10 cellular contexts compared by ENCODE assay signal in genomic region chr2:113283704-113284284, GRCh38. TPM values are rescaled to one million over a fixed set of nuclear protein-coding genes. Genes with fewer than 3 reads are reported as not detected.
DNase-seq lines count a peak whose midpoint lies in the region; ATAC-seq and TF ChIP-seq lines count a peak whose summit lies in the region.
"Had no signal": no experiment of that assay in that cellular context is flagged by ENCODE, and none has a peak within 500 bp of the region (broad histone marks: within the 10 kb centered on the region; RNA-seq: fewer than 3 reads in every experiment).

No MANE protein-coding gene starts in this region.

- CTCF ChIA-PET in activated CD8-positive, alpha-beta T cell treated with anti-CD3 and anti-CD28 coated beads for 36 hours (lab: Charles Lee): interaction anchor here (0.6 kb wide), 1 partner anchor 34 kb away, joined by 3 read pairs; no protein-coding TSS in a partner anchor

- no peak for TF ChIP-seq CTCF in activated CD8-positive, alpha-beta T cell treated with anti-CD3 and anti-CD28 coated beads for 36 hours (IDR thresholded peaks at IDR 0.05)
- TF ChIP-seq CTCF in BE2C (IDR thresholded peaks at IDR 0.05; ENCODE audit: low read depth, low read length): no peak

- H3K27me3 Mint-ChIP-seq in activated CD8-positive, alpha-beta T cell treated with anti-CD3 and anti-CD28 coated beads for 36 hours: peaks cover 2% of the 10 kb centered on the region

- H3K36me3 Mint-ChIP-seq in activated CD8-positive, alpha-beta T cell treated with anti-CD3 and anti-CD28 coated beads for 36 hours (ENCODE audit: low read depth): no peaks in the 10 kb centered on the region

- H3K9ac ChIP-seq in skeletal muscle satellite cell (ENCODE audit: low read depth, low read length): peak overlapping the region; percentile 82

- peaks cover 43% of the 10 kb centered on the region for H3K4me1 ChIP-seq in skeletal muscle satellite cell (ENCODE audit: control insufficient read depth, insufficient read depth, low read length)
- no peaks in the 10 kb centered on the region for H3K4me1 ChIP-seq in BE2C

- no peak for ATAC-seq in activated CD8-positive, alpha-beta T cell treated with anti-CD3 and anti-CD28 coated beads for 36 hours
- ATAC-seq in GM18520 (IDR thresholded peaks at IDR 0.05; ENCODE audit: unreplicated experiment): no peak

- no peaks in the 10 kb centered on the region for H3K9me3 ChIP-seq in skeletal muscle satellite cell (replicated peaks; ENCODE audit: low read length)
- H3K9me3 ChIP-seq in BE2C: no peaks in the 10 kb centered on the region

- intact Hi-C loops in activated CD8-positive, alpha-beta T cell treated with anti-CD3 and anti-CD28 coated beads for 36 hours (cut with micrococcal nuclease): no loop called here

- peak; percentile 93 for DNase-seq in H4 (ENCODE audit: low spot score)
- DNase-seq in amniotic epithelial cell (ENCODE audit: low read depth): peak; percentile 94
- peak; percentile 74 for DNase-seq in hepatic stellate cell (ENCODE audit: low spot score)
- DNase-seq in stimulated activated CD4-positive, alpha-beta T cell treated with anti-CD3 and anti-CD28 coated beads, Interleukin-4, amount 100 ng/mL, for 4 hours: no peak
- no peak for DNase-seq in activated CD8-positive, alpha-beta T cell treated with anti-CD3 and anti-CD28 coated beads for 36 hours
- DNase-seq in BE2C: no peak
- DNase-seq: NCI-H1092 treated with DMSO at 0.1 percent for 48 hours had no signal

- peak overlapping the region; percentile 59 for H3K4me2 ChIP-seq in skeletal muscle satellite cell (ENCODE audit: low read length)

- H3K4me3 ChIP-seq in skeletal muscle satellite cell (ENCODE audit: low read length) (peak overlapping the region; percentile 35), BE2C (ENCODE audit: low read depth, low read length) (no peak overlapping the region)

- H3K36me3 ChIP-seq in skeletal muscle satellite cell (ENCODE audit: insufficient read depth, low read length) (no peaks in the 10 kb centered on the region), BE2C (no peaks in the 10 kb centered on the region)

- no peak overlapping the region for H3K27ac Mint-ChIP-seq in activated CD8-positive, alpha-beta T cell treated with anti-CD3 and anti-CD28 coated beads for 36 hours
- H3K27ac Mint-ChIP-seq: activated T-helper 1 cell treated with anti-CD3 and anti-CD28 coated beads, Interleukin-12 subunit alpha, Interleukin-12 subunit beta, Interleukin-2, Interleukin-4 antibody, amounts not matched to agents 30 ng/mL and 10 ng/mL and 1 ng/mL, durations not matched to agents 14 hours and 24 hours and 36 hours had no signal

- POLR2A ChIA-PET in activated CD8-positive, alpha-beta T cell treated with anti-CD3 and anti-CD28 coated beads for 36 hours (lab: Charles Lee): no interaction called here

- no peak overlapping the region for H3K4me3 Mint-ChIP-seq in activated CD8-positive, alpha-beta T cell treated with anti-CD3 and anti-CD28 coated beads for 36 hours
- H3K4me3 Mint-ChIP-seq: activated T-helper 1 cell treated with anti-CD3 and anti-CD28 coated beads, Interleukin-12 subunit alpha, Interleukin-12 subunit beta, Interleukin-2, Interleukin-4 antibody, amounts not matched to agents 30 ng/mL and 10 ng/mL and 1 ng/mL, durations not matched to agents 14 hours and 24 hours and 36 hours had no signal

- H3K27me3 ChIP-seq in skeletal muscle satellite cell (ENCODE audit: control insufficient read depth, insufficient read depth, low read length) (no peaks in the 10 kb centered on the region), BE2C (no peaks in the 10 kb centered on the region)

- H3K9me3 Mint-ChIP-seq in activated CD8-positive, alpha-beta T cell treated with anti-CD3 and anti-CD28 coated beads for 36 hours: no peaks in the 10 kb centered on the region
- H3K9me3 Mint-ChIP-seq: activated T-helper 1 cell treated with anti-CD3 and anti-CD28 coated beads, Interleukin-12 subunit alpha, Interleukin-12 subunit beta, Interleukin-2, Interleukin-4 antibody, amounts not matched to agents 30 ng/mL and 10 ng/mL and 1 ng/mL, durations not matched to agents 14 hours and 24 hours and 36 hours had no signal

- H3K4me1 Mint-ChIP-seq in activated CD8-positive, alpha-beta T cell treated with anti-CD3 and anti-CD28 coated beads for 36 hours (ENCODE audit: low read depth): no peaks in the 10 kb centered on the region

RNA-seq across cellular contexts. Expression of gene PAX8, which starts 5.1 kb away (rescaled TPM):
- 0.08 TPM in 1 of 2 replicates, not detected in the other for total RNA-seq in H4 (2014; rRNA removed; shearing (Covaris generic))
- 1.0 and 6.1 TPM in 2 replicates for total RNA-seq in skeletal muscle satellite cell (2012; rRNA removed)
- total RNA-seq in activated CD8-positive, alpha-beta T cell treated with anti-CD3 and anti-CD28 coated beads for 36 hours: under 1 TPM; 0.43 to 0.63 TPM
- not detected for polyA plus RNA-seq in BE2C (2012; ENCODE audit: insufficient read depth, insufficient read length, low read depth)

Comparison
In these comparisons a context has a peak if more than half of its experiments do, and no peak if none do; other contexts are left out.
1. DNase-seq: peak in H4 (single experiment), amniotic epithelial cell (single experiment) and hepatic stellate cell (single experiment); none in stimulated activated CD4-positive, alpha-beta T cell treated with anti-CD3 and anti-CD28 coated beads, Interleukin-4, amount 100 ng/mL, for 4 hours (0 of 2), activated CD8-positive, alpha-beta T cell treated with anti-CD3 and anti-CD28 coated beads for 36 hours (single experiment) and BE2C (single experiment).